In the genomic region with DNA sequence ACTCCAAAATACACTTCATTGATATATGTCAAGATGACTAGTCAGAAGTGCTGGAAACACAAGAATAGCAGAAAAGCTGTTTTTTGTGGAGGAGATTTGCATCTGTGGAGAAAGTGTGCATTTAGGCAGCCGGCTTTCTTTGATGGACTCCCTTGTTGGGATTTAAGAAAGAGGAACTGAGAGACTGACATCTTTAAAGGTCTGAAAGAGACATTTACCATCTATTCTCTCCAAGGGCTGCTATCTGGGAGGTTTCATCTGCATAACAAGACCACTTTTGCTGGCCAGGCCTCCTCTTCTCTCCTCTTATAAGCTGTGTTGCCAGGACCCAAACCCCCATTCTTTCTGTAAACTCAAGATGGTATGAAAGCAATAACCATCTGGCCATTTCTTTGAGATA, we compare ENCODE assay signal across 28 cellular contexts.
"Had no signal": no experiment of that assay in that cellular context is flagged by ENCODE, and none has a peak within 500 bp of the region (broad histone marks: within the 10 kb centered on the region; RNA-seq: fewer than 3 reads in every experiment).

No MANE protein-coding gene starts in this region.

- H3K4me3 ChIP-seq: coronary artery, esophagus squamous epithelium, gastrocnemius medialis, ovary, prostate gland, suprapubic skin, tibial nerve had no signal

- H3K4me1 ChIP-seq: esophagus squamous epithelium, gastrocnemius medialis, prostate gland, suprapubic skin, tibial nerve had no signal

- DNase-seq: activated B cell treated with CpG ODN at 0.5 μM for 24 hours; activated CD4-positive, alpha-beta T cell treated with anti-CD3 and anti-CD28 coated beads for 36 hours; activated CD4-positive, alpha-beta T cell treated with anti-CD3 and anti-CD28 coated beads, Interleukin-2, amount 50 U/mL, for 48 hours; activated CD8-positive, alpha-beta memory T cell treated with anti-CD3 and anti-CD28 coated beads, Interleukin-2, amount 50 U/mL, for 48 hours; activated naive CD4-positive, alpha-beta T cell treated with Interleukin-2 at 50 U/mL for 16 hours; activated naive CD8-positive, alpha-beta T cell treated with anti-CD3 and anti-CD28 coated beads, Interleukin-2, amount 10 ng/mL, durations not matched to agents 7 days and 5 days; activated T-cell treated with anti-CD3 and anti-CD28 coated beads, Interleukin-2, amount 50 U/mL, for 48 hours; amniotic stem cell; cerebellar nuclear complex; endodermal cell; esophagus squamous epithelium; gastrocnemius medialis; head of caudate nucleus; hypothalamus; left ventricle myocardium superior; mammary epithelial cell; midbrain; natural killer cell; ovary; stimulated activated CD4-positive, alpha-beta T cell treated with anti-CD3 and anti-CD28 coated beads, Interleukin-4, amount 100 ng/mL, for 4 hours; T-helper 9 cell had no signal

- H3K27ac ChIP-seq: coronary artery, esophagus squamous epithelium, gastrocnemius medialis, neutrophil, ovary, prostate gland, suprapubic skin, tibial nerve had no signal

- H3K9me3 ChIP-seq: esophagus squamous epithelium, gastrocnemius medialis, neutrophil, ovary, prostate gland, suprapubic skin, tibial nerve had no signal

- H3K36me3 ChIP-seq: esophagus squamous epithelium, gastrocnemius medialis, neutrophil, ovary, prostate gland, suprapubic skin, tibial nerve had no signal

- ATAC-seq: activated CD4-positive, alpha-beta T cell treated with anti-CD3 and anti-CD28 coated beads for 36 hours; gastrocnemius medialis; left ventricle myocardium superior; natural killer cell had no signal

- FAIRE-seq: islet of Langerhans had no signal

- H3K27ac Mint-ChIP-seq: activated B cell treated with CpG ODN at 0.5 μM for 24 hours; activated CD4-positive, alpha-beta T cell treated with anti-CD3 and anti-CD28 coated beads for 36 hours; activated naive CD8-positive, alpha-beta T cell treated with anti-CD3 and anti-CD28 coated beads, Interleukin-2, amount 10 ng/mL, durations not matched to agents 7 days and 5 days; endodermal cell; natural killer cell; stimulated activated naive CD8-positive, alpha-beta T cell treated with anti-CD3 and anti-CD28 coated beads, Interleukin-15, Interleukin-2, amounts not matched to agents 100 ng/mL and 50 ng/mL, for 24 hours had no signal

- H3K36me3 Mint-ChIP-seq: activated naive CD8-positive, alpha-beta T cell treated with anti-CD3 and anti-CD28 coated beads, Interleukin-2, amount 10 ng/mL, durations not matched to agents 7 days and 5 days; natural killer cell had no signal

- H3K9me3 Mint-ChIP-seq: activated B cell treated with CpG ODN at 0.5 μM for 24 hours; activated naive CD8-positive, alpha-beta T cell treated with anti-CD3 and anti-CD28 coated beads, Interleukin-2, amount 10 ng/mL, durations not matched to agents 7 days and 5 days; stimulated activated naive CD8-positive, alpha-beta T cell treated with anti-CD3 and anti-CD28 coated beads, Interleukin-15, Interleukin-2, amounts not matched to agents 100 ng/mL and 50 ng/mL, for 24 hours had no signal

- H3K27me3 ChIP-seq: esophagus squamous epithelium, gastrocnemius medialis, neutrophil, ovary, suprapubic skin, tibial nerve had no signal
